ENCODE assay signal across 2 cellular contexts in the genomic region with DNA sequence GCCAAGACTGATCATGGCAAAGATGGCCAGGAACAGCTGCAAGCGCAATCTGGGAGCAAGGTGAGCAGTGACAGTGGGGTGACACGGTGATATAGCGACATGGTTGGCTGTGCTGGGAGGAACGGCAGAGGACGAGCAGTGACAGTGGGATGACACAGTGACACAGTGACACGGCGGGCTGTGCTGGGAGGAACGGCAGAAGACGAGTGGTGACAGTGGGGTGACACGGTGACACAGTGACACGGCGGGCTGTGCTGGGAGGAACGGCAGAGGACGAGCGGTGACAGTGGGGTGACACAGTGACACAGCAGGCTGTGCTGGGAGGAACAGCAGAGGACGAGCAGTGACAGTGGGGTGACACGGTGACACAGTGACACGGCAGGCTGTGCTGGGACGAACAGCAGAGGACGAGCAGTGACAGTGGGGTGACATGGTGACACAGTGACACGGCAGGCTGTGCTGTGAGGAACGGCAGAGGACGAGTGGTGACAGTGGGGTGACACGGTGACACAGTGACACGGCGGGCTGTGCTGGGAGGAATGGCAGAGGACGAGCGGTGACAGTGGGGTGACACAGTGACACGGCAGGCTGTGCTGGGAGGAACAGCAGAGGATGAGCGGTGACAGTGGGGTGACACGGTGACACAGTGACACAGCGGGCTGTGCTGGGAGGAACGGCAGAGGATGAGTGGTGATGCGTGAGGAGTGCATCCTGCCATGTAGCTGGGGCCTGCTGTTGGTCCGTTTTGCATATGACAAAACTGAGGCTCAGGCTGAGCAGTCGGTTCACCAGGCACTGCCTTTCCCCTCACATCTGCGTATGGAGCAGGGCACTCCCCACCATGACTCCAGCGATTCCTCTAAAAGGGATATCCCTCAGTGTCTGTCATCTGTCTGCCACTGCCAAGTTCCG.
TF ChIP-seq lines count a peak whose summit lies in the region.

No MANE protein-coding gene starts in this region.

TF ChIP-seq in WTC11, 78 proteins besides CTCF, POLR2A, EP300 and RAD21:
- TF ChIP-seq MYBL2 (CRISPR knock-in tag; IDR thresholded peaks at IDR 0.05) (no peak), ZNF532 (CRISPR knock-in tag; IDR thresholded peaks at IDR 0.05; ENCODE audit: borderline replicate concordance) (no peak)

TF ChIP-seq in H1, 55 proteins besides CTCF, POLR2A, EP300 and RAD21:
- TF ChIP-seq SIN3A (conservative IDR thresholded peaks at IDR 0.05 in 1 of 2, IDR thresholded peaks at IDR 0.05 in 1 of 2; ENCODE audit: low read depth in 1 of 2, low read length in 2 of 2) (no peak), TEAD4 (IDR thresholded peaks at IDR 0.05; ENCODE audit: low read depth, low read length) (no peak), BACH1 (IDR thresholded peaks at IDR 0.05; ENCODE audit: low read length) (no peak), HDAC6 (IDR thresholded peaks at IDR 0.05; ENCODE audit: low read depth, low read length) (no peak), TCF12 (IDR thresholded peaks at IDR 0.05; ENCODE audit: low read depth, low read length) (no peak), FOSL1 (IDR thresholded peaks at IDR 0.05; ENCODE audit: insufficient read depth, low read depth, low read length) (no peak), RNF2 (IDR thresholded peaks at IDR 0.05; ENCODE audit: borderline replicate concordance, low read depth, low read length, missing control alignments, poor library complexity, severe bottlenecking) (no peak), BRCA1 (IDR thresholded peaks at IDR 0.05; ENCODE audit: low read depth, low read length) (no peak), SUZ12 (IDR thresholded peaks at IDR 0.05; ENCODE audit: low read length) (no peak), MAFK (IDR thresholded peaks at IDR 0.05; ENCODE audit: low read depth, low read length) (no peak), SRF (IDR thresholded peaks at IDR 0.05; ENCODE audit: low read depth, low read length) (no peak), GABPA (IDR thresholded peaks at IDR 0.05; ENCODE audit: borderline replicate concordance, insufficient read depth, low read length) (no peak)
- TF ChIP-seq, protein P1, sequence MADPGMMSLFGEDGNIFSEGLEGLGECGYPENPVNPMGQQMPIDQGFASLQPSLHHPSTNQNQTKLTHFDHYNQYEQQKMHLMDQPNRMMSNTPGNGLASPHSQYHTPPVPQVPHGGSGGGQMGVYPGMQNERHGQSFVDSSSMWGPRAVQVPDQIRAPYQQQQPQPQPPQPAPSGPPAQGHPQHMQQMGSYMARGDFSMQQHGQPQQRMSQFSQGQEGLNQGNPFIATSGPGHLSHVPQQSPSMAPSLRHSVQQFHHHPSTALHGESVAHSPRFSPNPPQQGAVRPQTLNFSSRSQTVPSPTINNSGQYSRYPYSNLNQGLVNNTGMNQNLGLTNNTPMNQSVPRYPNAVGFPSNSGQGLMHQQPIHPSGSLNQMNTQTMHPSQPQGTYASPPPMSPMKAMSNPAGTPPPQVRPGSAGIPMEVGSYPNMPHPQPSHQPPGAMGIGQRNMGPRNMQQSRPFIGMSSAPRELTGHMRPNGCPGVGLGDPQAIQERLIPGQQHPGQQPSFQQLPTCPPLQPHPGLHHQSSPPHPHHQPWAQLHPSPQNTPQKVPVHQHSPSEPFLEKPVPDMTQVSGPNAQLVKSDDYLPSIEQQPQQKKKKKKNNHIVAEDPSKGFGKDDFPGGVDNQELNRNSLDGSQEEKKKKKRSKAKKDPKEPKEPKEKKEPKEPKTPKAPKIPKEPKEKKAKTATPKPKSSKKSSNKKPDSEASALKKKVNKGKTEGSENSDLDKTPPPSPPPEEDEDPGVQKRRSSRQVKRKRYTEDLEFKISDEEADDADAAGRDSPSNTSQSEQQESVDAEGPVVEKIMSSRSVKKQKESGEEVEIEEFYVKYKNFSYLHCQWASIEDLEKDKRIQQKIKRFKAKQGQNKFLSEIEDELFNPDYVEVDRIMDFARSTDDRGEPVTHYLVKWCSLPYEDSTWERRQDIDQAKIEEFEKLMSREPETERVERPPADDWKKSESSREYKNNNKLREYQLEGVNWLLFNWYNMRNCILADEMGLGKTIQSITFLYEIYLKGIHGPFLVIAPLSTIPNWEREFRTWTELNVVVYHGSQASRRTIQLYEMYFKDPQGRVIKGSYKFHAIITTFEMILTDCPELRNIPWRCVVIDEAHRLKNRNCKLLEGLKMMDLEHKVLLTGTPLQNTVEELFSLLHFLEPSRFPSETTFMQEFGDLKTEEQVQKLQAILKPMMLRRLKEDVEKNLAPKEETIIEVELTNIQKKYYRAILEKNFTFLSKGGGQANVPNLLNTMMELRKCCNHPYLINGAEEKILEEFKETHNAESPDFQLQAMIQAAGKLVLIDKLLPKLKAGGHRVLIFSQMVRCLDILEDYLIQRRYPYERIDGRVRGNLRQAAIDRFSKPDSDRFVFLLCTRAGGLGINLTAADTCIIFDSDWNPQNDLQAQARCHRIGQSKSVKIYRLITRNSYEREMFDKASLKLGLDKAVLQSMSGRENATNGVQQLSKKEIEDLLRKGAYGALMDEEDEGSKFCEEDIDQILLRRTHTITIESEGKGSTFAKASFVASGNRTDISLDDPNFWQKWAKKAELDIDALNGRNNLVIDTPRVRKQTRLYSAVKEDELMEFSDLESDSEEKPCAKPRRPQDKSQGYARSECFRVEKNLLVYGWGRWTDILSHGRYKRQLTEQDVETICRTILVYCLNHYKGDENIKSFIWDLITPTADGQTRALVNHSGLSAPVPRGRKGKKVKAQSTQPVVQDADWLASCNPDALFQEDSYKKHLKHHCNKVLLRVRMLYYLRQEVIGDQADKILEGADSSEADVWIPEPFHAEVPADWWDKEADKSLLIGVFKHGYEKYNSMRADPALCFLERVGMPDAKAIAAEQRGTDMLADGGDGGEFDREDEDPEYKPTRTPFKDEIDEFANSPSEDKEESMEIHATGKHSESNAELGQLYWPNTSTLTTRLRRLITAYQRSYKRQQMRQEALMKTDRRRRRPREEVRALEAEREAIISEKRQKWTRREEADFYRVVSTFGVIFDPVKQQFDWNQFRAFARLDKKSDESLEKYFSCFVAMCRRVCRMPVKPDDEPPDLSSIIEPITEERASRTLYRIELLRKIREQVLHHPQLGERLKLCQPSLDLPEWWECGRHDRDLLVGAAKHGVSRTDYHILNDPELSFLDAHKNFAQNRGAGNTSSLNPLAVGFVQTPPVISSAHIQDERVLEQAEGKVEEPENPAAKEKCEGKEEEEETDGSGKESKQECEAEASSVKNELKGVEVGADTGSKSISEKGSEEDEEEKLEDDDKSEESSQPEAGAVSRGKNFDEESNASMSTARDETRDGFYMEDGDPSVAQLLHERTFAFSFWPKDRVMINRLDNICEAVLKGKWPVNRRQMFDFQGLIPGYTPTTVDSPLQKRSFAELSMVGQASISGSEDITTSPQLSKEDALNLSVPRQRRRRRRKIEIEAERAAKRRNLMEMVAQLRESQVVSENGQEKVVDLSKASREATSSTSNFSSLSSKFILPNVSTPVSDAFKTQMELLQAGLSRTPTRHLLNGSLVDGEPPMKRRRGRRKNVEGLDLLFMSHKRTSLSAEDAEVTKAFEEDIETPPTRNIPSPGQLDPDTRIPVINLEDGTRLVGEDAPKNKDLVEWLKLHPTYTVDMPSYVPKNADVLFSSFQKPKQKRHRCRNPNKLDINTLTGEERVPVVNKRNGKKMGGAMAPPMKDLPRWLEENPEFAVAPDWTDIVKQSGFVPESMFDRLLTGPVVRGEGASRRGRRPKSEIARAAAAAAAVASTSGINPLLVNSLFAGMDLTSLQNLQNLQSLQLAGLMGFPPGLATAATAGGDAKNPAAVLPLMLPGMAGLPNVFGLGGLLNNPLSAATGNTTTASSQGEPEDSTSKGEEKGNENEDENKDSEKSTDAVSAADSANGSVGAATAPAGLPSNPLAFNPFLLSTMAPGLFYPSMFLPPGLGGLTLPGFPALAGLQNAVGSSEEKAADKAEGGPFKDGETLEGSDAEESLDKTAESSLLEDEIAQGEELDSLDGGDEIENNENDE (IDR thresholded peaks at IDR 0.05; ENCODE audit: insufficient replicate concordance, low read length), result no peak
- TF ChIP-seq, protein P2, sequence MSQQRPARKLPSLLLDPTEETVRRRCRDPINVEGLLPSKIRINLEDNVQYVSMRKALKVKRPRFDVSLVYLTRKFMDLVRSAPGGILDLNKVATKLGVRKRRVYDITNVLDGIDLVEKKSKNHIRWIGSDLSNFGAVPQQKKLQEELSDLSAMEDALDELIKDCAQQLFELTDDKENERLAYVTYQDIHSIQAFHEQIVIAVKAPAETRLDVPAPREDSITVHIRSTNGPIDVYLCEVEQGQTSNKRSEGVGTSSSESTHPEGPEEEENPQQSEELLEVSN (IDR thresholded peaks at IDR 0.05), result no peak
- TF ChIP-seq, protein P3, sequence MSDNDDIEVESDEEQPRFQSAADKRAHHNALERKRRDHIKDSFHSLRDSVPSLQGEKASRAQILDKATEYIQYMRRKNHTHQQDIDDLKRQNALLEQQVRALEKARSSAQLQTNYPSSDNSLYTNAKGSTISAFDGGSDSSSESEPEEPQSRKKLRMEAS (IDR thresholded peaks at IDR 0.05), result no peak
TF ChIP-seq in H1: peak in this region for 0.
